ENCODE assay signal across 15 cellular contexts in the genomic region with DNA sequence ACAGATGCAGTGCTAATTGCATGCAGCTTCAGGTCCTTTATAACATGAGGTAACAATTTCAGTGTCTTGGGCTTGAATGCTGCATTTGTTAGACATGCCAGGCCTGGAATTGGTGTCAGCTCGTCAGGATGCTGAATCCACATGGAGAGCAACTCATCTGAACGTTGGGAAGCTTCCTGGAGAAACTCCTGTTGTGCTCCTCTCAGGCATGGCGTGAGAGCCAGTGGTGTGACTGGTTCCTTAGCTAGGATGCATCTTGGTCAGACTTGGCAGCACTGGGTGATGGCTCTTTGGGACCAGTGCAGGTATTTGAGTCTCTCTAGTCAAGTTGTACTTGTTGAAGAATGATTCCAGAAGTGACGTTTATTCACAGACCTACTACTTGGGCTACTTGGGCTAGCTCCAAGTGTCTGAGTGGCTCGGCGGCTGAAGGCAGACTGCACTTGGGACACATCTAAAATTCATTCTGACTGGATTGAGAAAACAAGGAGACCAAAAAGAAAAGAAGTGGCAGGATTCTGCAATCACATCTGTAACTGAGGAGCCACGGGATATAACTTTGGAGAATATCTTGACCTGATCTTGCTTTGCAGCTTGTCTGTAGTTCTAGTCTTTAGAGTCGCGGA.
"Had no signal": no experiment of that assay in that cellular context is flagged by ENCODE, and none has a peak within 500 bp of the region (broad histone marks: within the 10 kb centered on the region; RNA-seq: fewer than 3 reads in every experiment).

No MANE protein-coding gene starts in this region.

- H3K27ac Mint-ChIP-seq: dendritic cell treated with granulocyte-macrophage colony-stimulating factor and Interleukin-4, amounts not matched to agents 40 ng/mL and 50 ng/mL, for 4 days; stimulated activated effector memory CD8-positive, alpha-beta T cell treated with anti-CD3 and anti-CD28 coated beads, Interleukin-12 subunit alpha, Interleukin-12 subunit beta, amount 100 ng/mL, for 72 hours had no signal

- H3K4me1 ChIP-seq: tibial artery, uterus had no signal

- ATAC-seq: naive thymus-derived CD8-positive, alpha-beta T cell; right cardiac atrium; stimulated activated effector memory CD8-positive, alpha-beta T cell treated with anti-CD3 and anti-CD28 coated beads, Interleukin-12 subunit alpha, Interleukin-12 subunit beta, amount 100 ng/mL, for 72 hours; stimulated activated naive CD8-positive, alpha-beta T cell treated with anti-CD3 and anti-CD28 coated beads, Interleukin-15, Interleukin-2, amounts not matched to agents 100 U/mL and 50 U/mL, for 24 hours had no signal

- H3K27me3 ChIP-seq: heart left ventricle, neutrophil, suprapubic skin, tibial artery, upper lobe of left lung, uterus had no signal

- H3K4me3 ChIP-seq: heart left ventricle, suprapubic skin, tibial artery, upper lobe of left lung, uterus had no signal

- H3K27ac ChIP-seq: heart left ventricle, neutrophil, suprapubic skin, tibial artery, upper lobe of left lung, uterus had no signal

- H3K36me3 Mint-ChIP-seq: naive thymus-derived CD8-positive, alpha-beta T cell had no signal

- H3K36me3 ChIP-seq: heart left ventricle, neutrophil, suprapubic skin, tibial artery, upper lobe of left lung, uterus had no signal

- DNase-seq: heart left ventricle; hippocampal formation; naive thymus-derived CD8-positive, alpha-beta T cell; posterior cingulate gyrus; right cardiac atrium; stimulated activated CD4-positive, alpha-beta T cell treated with anti-CD3 and anti-CD28 coated beads, Interleukin-4, amount 100 ng/mL, for 1 hour; stimulated activated CD8-positive, alpha-beta memory T cell treated with anti-CD3 and anti-CD28 coated beads, Interleukin-4, amount 100 ng/mL, for 48 hours; stimulated activated naive CD8-positive, alpha-beta T cell treated with anti-CD3 and anti-CD28 coated beads, Interleukin-15, Interleukin-2, amounts not matched to agents 100 U/mL and 50 U/mL, for 24 hours; tibial artery; upper lobe of left lung; uterus had no signal

- H3K9me3 ChIP-seq: heart left ventricle, neutrophil, suprapubic skin, tibial artery, upper lobe of left lung, uterus had no signal

- H3K27me3 Mint-ChIP-seq: dendritic cell treated with granulocyte-macrophage colony-stimulating factor and Interleukin-4, amounts not matched to agents 40 ng/mL and 50 ng/mL, for 4 days; naive thymus-derived CD8-positive, alpha-beta T cell had no signal

- H3K9me3 Mint-ChIP-seq: dendritic cell treated with granulocyte-macrophage colony-stimulating factor and Interleukin-4, amounts not matched to agents 40 ng/mL and 50 ng/mL, for 4 days; naive thymus-derived CD8-positive, alpha-beta T cell; stimulated activated effector memory CD8-positive, alpha-beta T cell treated with anti-CD3 and anti-CD28 coated beads, Interleukin-12 subunit alpha, Interleukin-12 subunit beta, amount 100 ng/mL, for 72 hours had no signal

- H3K4me3 Mint-ChIP-seq: dendritic cell treated with granulocyte-macrophage colony-stimulating factor and Interleukin-4, amounts not matched to agents 40 ng/mL and 50 ng/mL, for 4 days; naive thymus-derived CD8-positive, alpha-beta T cell; stimulated activated effector memory CD8-positive, alpha-beta T cell treated with anti-CD3 and anti-CD28 coated beads, Interleukin-12 subunit alpha, Interleukin-12 subunit beta, amount 100 ng/mL, for 72 hours had no signal
